ENCODE assay signal across 10 cellular contexts in the genomic region with DNA sequence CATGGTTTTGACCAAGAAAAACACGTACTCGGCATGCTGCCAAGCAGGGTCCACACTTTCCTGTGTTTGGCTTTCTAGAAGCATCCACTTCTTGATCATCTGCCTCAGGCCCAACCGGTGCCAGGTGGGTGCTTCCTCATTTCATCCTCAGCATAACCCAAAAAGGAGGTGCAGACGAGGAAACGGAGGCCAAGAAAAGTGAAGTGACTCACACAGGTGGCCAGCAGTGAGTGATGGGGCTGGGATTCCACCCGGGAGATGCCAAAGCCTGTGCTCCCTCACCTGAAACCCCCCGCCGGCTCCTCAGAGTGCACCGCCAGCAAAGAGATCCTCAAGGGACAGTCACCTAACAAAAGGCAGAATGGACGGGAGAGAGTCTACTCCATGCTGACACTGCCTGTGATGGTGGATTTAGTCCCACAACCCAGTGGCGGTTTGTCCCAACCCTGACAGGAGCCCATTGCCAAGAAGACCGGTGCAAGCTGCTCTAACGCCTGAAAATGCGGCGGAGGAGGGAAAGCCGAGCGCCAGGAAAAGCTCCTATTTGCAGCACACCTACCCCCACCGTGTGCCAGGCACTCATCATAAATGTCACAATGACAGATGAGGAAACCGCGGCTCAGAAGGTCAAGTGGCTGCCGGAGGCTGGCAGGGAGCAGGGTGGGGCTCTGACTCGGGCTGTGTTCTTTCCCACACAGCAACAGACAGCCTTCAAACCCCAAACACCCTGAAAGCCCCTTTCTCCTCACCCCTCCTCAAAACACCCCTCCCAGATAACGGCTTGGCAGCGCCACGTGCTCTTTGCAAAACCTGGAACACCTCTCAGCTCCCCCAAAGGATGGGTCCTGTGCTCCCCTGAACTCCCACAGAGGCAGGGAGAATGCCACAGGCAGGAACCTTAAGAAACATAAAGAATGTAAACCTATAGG. TPM values are rescaled to one million over a fixed set of nuclear protein-coding genes. Genes with fewer than 3 reads are reported as not detected.
DNase-seq lines count a peak whose midpoint lies in the region; ATAC-seq lines count a peak whose summit lies in the region.
"Had no signal": no experiment of that assay in that cellular context is flagged by ENCODE, and none has a peak within 500 bp of the region (broad histone marks: within the 10 kb centered on the region; RNA-seq: fewer than 3 reads in every experiment).

No MANE protein-coding gene starts in this region.

- H3K4me1 Mint-ChIP-seq in activated CD4-positive, alpha-beta T cell treated with anti-CD3 and anti-CD28 coated beads, Interleukin-2, amount 10 ng/mL, durations not matched to agents 7 days and 5 days = peaks cover 94% of the 10 kb centered on the region
- peaks cover 90% of the 10 kb centered on the region for H3K4me1 Mint-ChIP-seq in stimulated activated effector memory CD8-positive, alpha-beta T cell treated with anti-CD3 and anti-CD28 coated beads, Interleukin-12 subunit alpha, Interleukin-12 subunit beta, amount 100 ng/mL, for 72 hours
- no peaks in the 10 kb centered on the region for H3K4me1 Mint-ChIP-seq in stimulated activated naive B cell treated with anti-CD40 and anti-IgM and Interleukin-4, amounts not matched to agents 10 μg/mL and 1 μg/mL and 100 μg/mL, for 72 hours

- H3K4me3 Mint-ChIP-seq in activated CD4-positive, alpha-beta T cell treated with anti-CD3 and anti-CD28 coated beads, Interleukin-2, amount 10 ng/mL, durations not matched to agents 7 days and 5 days = peak overlapping the region; percentile 74
- peak overlapping the region; percentile 89 for H3K4me3 Mint-ChIP-seq in stimulated activated effector memory CD8-positive, alpha-beta T cell treated with anti-CD3 and anti-CD28 coated beads, Interleukin-12 subunit alpha, Interleukin-12 subunit beta, amount 100 ng/mL, for 72 hours
- H3K4me3 Mint-ChIP-seq in stimulated activated naive B cell treated with anti-CD40 and anti-IgM and Interleukin-4, amounts not matched to agents 10 μg/mL and 1 μg/mL and 100 μg/mL, for 72 hours = no peak overlapping the region

- H3K27me3 Mint-ChIP-seq in activated CD4-positive, alpha-beta T cell treated with anti-CD3 and anti-CD28 coated beads, Interleukin-2, amount 10 ng/mL, durations not matched to agents 7 days and 5 days = no peaks in the 10 kb centered on the region
- H3K27me3 Mint-ChIP-seq in stimulated activated naive B cell treated with anti-CD40 and anti-IgM and Interleukin-4, amounts not matched to agents 10 μg/mL and 1 μg/mL and 100 μg/mL, for 72 hours = peaks cover 37 to 77% of the 10 kb centered on the region in 2 donors

- DNase-seq in NCI-H510A treated with DMSO at 0.1 percent for 48 hours (lab: John Stamatoyannopoulos, UW) = peak; percentile 41
- DNase-seq in NCI-H510A (lab: John Stamatoyannopoulos, UW) = no peak
- peak; percentile 68 for DNase-seq in activated CD4-positive, alpha-beta T cell treated with anti-CD3 and anti-CD28 coated beads, Interleukin-2, amount 10 ng/mL, durations not matched to agents 7 days and 5 days
- DNase-seq in central memory CD4-positive, alpha-beta T cell = peak; percentile 73
- DNase-seq in stimulated activated effector memory CD8-positive, alpha-beta T cell treated with anti-CD3 and anti-CD28 coated beads, Interleukin-12 subunit alpha, Interleukin-12 subunit beta, amount 100 ng/mL, for 72 hours (ENCODE audit: low spot score in 2 of 2) = no peak
- DNase-seq in stimulated activated naive B cell treated with anti-CD40 and anti-IgM and Interleukin-4, amounts not matched to agents 10 μg/mL and 1 μg/mL and 100 μg/mL, for 72 hours = no peak
- DNase-seq in islet precursor cell = no peak
- DNase-seq: DMS153, NCI-H446 had no signal

- H3K36me3 Mint-ChIP-seq in activated CD4-positive, alpha-beta T cell treated with anti-CD3 and anti-CD28 coated beads, Interleukin-2, amount 10 ng/mL, durations not matched to agents 7 days and 5 days (ENCODE audit: low read depth) = peaks cover 89% of the 10 kb centered on the region
- peaks cover 100% of the 10 kb centered on the region for H3K36me3 Mint-ChIP-seq in stimulated activated effector memory CD8-positive, alpha-beta T cell treated with anti-CD3 and anti-CD28 coated beads, Interleukin-12 subunit alpha, Interleukin-12 subunit beta, amount 100 ng/mL, for 72 hours
- H3K36me3 Mint-ChIP-seq in stimulated activated naive B cell treated with anti-CD40 and anti-IgM and Interleukin-4, amounts not matched to agents 10 μg/mL and 1 μg/mL and 100 μg/mL, for 72 hours = no peaks in the 10 kb centered on the region

- no peaks in the 10 kb centered on the region for H3K9me3 Mint-ChIP-seq in activated CD4-positive, alpha-beta T cell treated with anti-CD3 and anti-CD28 coated beads, Interleukin-2, amount 10 ng/mL, durations not matched to agents 7 days and 5 days
- no peaks in the 10 kb centered on the region for H3K9me3 Mint-ChIP-seq in stimulated activated effector memory CD8-positive, alpha-beta T cell treated with anti-CD3 and anti-CD28 coated beads, Interleukin-12 subunit alpha, Interleukin-12 subunit beta, amount 100 ng/mL, for 72 hours
- peaks cover 0 to 1% of the 10 kb centered on the region in 2 donors for H3K9me3 Mint-ChIP-seq in stimulated activated naive B cell treated with anti-CD40 and anti-IgM and Interleukin-4, amounts not matched to agents 10 μg/mL and 1 μg/mL and 100 μg/mL, for 72 hours

- POLR2A ChIA-PET in activated CD4-positive, alpha-beta T cell treated with anti-CD3 and anti-CD28 coated beads, Interleukin-2, amount 10 ng/mL, durations not matched to agents 7 days and 5 days (lab: Charles Lee) = interaction anchor here (0.6 kb wide), 1 partner anchor 23 kb away, joined by 3 read pairs; no protein-coding TSS in a partner anchor

- peak overlapping the region; percentile 94 for H3K27ac Mint-ChIP-seq in activated CD4-positive, alpha-beta T cell treated with anti-CD3 and anti-CD28 coated beads, Interleukin-2, amount 10 ng/mL, durations not matched to agents 7 days and 5 days
- H3K27ac Mint-ChIP-seq in stimulated activated effector memory CD8-positive, alpha-beta T cell treated with anti-CD3 and anti-CD28 coated beads, Interleukin-12 subunit alpha, Interleukin-12 subunit beta, amount 100 ng/mL, for 72 hours = peak overlapping the region; percentile 95
- H3K27ac Mint-ChIP-seq in stimulated activated naive B cell treated with anti-CD40 and anti-IgM and Interleukin-4, amounts not matched to agents 10 μg/mL and 1 μg/mL and 100 μg/mL, for 72 hours = no peak overlapping the region

- CTCF ChIA-PET in activated CD4-positive, alpha-beta T cell treated with anti-CD3 and anti-CD28 coated beads, Interleukin-2, amount 10 ng/mL, durations not matched to agents 7 days and 5 days (lab: Charles Lee) = interaction anchor here (0.6 to 4.1 kb wide), 9 partner anchors 9 to 404 kb away, joined by 3 to 27 read pairs (median 3); no protein-coding TSS in a partner anchor

- peak; percentile 69 for ATAC-seq in stimulated activated effector memory CD8-positive, alpha-beta T cell treated with anti-CD3 and anti-CD28 coated beads, Interleukin-12 subunit alpha, Interleukin-12 subunit beta, amount 100 ng/mL, for 72 hours
- ATAC-seq in stimulated activated naive B cell treated with anti-CD40 and anti-IgM and Interleukin-4, amounts not matched to agents 10 μg/mL and 1 μg/mL and 100 μg/mL, for 72 hours (replicated peaks) = no peak
- no peak for ATAC-seq in HG03460 (IDR thresholded peaks at IDR 0.05; ENCODE audit: unreplicated experiment)

RNA-seq across cellular contexts. Expression of gene BCL11B, which starts 18.8 kb away (rescaled TPM):
- 100 to 1,000 TPM; 115 to 116 TPM for total RNA-seq in activated CD4-positive, alpha-beta T cell treated with anti-CD3 and anti-CD28 coated beads, Interleukin-2, amount 10 ng/mL, durations not matched to agents 7 days and 5 days

Comparison
In these comparisons a context has a peak if more than half of its experiments do, and no peak if none do; other contexts are left out.
1. DNase-seq: peak in NCI-H510A treated with DMSO at 0.1 percent for 48 hours (single experiment), activated CD4-positive, alpha-beta T cell treated with anti-CD3 and anti-CD28 coated beads, Interleukin-2, amount 10 ng/mL, durations not matched to agents 7 days and 5 days (single experiment) and central memory CD4-positive, alpha-beta T cell (single experiment); none in NCI-H510A (single experiment), stimulated activated effector memory CD8-positive, alpha-beta T cell treated with anti-CD3 and anti-CD28 coated beads, Interleukin-12 subunit alpha, Interleukin-12 subunit beta, amount 100 ng/mL, for 72 hours (0 of 2), stimulated activated naive B cell treated with anti-CD40 and anti-IgM and Interleukin-4, amounts not matched to agents 10 μg/mL and 1 μg/mL and 100 μg/mL, for 72 hours (single experiment) and islet precursor cell (single experiment).
2. H3K4me3 Mint-ChIP-seq: peak in activated CD4-positive, alpha-beta T cell treated with anti-CD3 and anti-CD28 coated beads, Interleukin-2, amount 10 ng/mL, durations not matched to agents 7 days and 5 days (single experiment) and stimulated activated effector memory CD8-positive, alpha-beta T cell treated with anti-CD3 and anti-CD28 coated beads, Interleukin-12 subunit alpha, Interleukin-12 subunit beta, amount 100 ng/mL, for 72 hours (single experiment); none in stimulated activated naive B cell treated with anti-CD40 and anti-IgM and Interleukin-4, amounts not matched to agents 10 μg/mL and 1 μg/mL and 100 μg/mL, for 72 hours (0 of 2).